ENCODE assay signal across 19 cellular contexts in the genomic region with DNA sequence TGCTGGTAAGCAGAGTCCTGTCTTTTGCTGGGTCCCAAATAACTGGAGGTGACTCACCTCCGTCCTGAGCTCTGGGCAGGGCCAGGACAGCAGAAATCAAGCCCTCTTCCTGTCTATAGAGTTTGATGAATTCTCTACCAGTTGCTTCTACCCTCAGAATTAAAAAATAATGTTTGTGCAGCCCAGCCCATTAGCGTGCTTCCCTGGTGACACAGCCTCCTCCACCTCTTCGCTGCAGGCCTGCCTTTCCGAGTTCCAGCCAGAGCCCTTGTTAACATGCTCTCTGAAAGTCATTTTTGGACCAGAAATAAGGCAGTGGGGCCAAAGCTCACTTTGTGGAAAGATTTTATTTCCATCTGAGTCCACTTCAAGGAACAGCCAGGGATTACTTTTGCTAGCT.
DNase-seq lines count a peak whose midpoint lies in the region; TF ChIP-seq lines count a peak whose summit lies in the region.
"Had no signal": no experiment of that assay in that cellular context is flagged by ENCODE, and none has a peak within 500 bp of the region (broad histone marks: within the 10 kb centered on the region; RNA-seq: fewer than 3 reads in every experiment).

No MANE protein-coding gene starts in this region.

- H3K4me3 Mint-ChIP-seq in MCF 10A (ENCODE audit: unreplicated experiment), result no peak overlapping the region
- H3K4me3 Mint-ChIP-seq: activated CD8-positive, alpha-beta memory T cell treated with anti-CD3 and anti-CD28 coated beads, Interleukin-2, amount 10 ng/mL, durations not matched to agents 7 days and 5 days; activated T-helper 17 cell treated with anti-CD3 and anti-CD28 coated beads, Interleukin-2, amount 50 U/mL, for 72 hours; IgD-negative memory B cell; type B pancreatic cell had no signal

- TF ChIP-seq CTCF in BJ (IDR thresholded peaks at IDR 0.05; ENCODE audit: insufficient read depth, low read depth, low read length), result no peak
- TF ChIP-seq CTCF in MCF 10A (IDR thresholded peaks at IDR 0.05; ENCODE audit: unreplicated experiment), result no peak

- H3K4me3 ChIP-seq in BJ (ENCODE audit: low read depth, low read length), result no peak overlapping the region
- H3K4me3 ChIP-seq: BLaER1 treated with 17β-estradiol and CSF1 and Interleukin-3, amounts not matched to agents 10 nM and 100 nM; sigmoid colon had no signal

- CTCF ChIA-PET in BJ (lab: Yijun Ruan, JAX), result interaction anchor here (1.0 to 1.8 kb wide), 3 partner anchors 9 to 11 kb away, joined by 4 to 6 read pairs (median 4); no protein-coding TSS in a partner anchor
- CTCF ChIA-PET in MCF 10A (lab: Yijun Ruan, JAX), result interaction anchor here (0.6 kb wide), 1 partner anchor 1560 kb away, joined by 3 read pairs; no protein-coding TSS in a partner anchor

- no peaks in the 10 kb centered on the region for H3K36me3 Mint-ChIP-seq in MCF 10A (ENCODE audit: insufficient read depth, unreplicated experiment)
- H3K36me3 Mint-ChIP-seq: activated CD8-positive, alpha-beta memory T cell treated with anti-CD3 and anti-CD28 coated beads, Interleukin-2, amount 10 ng/mL, durations not matched to agents 7 days and 5 days; IgD-negative memory B cell; type B pancreatic cell had no signal

- H3K27me3 ChIP-seq in BJ (ENCODE audit: control insufficient read depth, insufficient read depth, low read length), result no peaks in the 10 kb centered on the region
- H3K27me3 ChIP-seq: BLaER1 treated with 17β-estradiol and CSF1 and Interleukin-3, amounts not matched to agents 10 nM and 100 nM; sigmoid colon had no signal

- POLR2A ChIA-PET in BJ (lab: Charles Lee) (no interaction called here), MCF 10A (lab: Yijun Ruan, JAX) (interaction anchor here (0.7 to 1.0 kb wide), 2 partner anchors 11 to 12 kb away, joined by 3 to 4 read pairs; no protein-coding TSS in a partner anchor)

- intact Hi-C loops in MCF 10A (cut with micrococcal nuclease), result no loop called here

- H3K27me3 Mint-ChIP-seq in MCF 10A (ENCODE audit: insufficient read depth, unreplicated experiment), result no peaks in the 10 kb centered on the region
- H3K27me3 Mint-ChIP-seq: activated CD8-positive, alpha-beta memory T cell treated with anti-CD3 and anti-CD28 coated beads, Interleukin-2, amount 10 ng/mL, durations not matched to agents 7 days and 5 days; activated T-helper 17 cell treated with anti-CD3 and anti-CD28 coated beads, Interleukin-2, amount 50 U/mL, for 72 hours had no signal

- H3K9me3 Mint-ChIP-seq in MCF 10A (ENCODE audit: unreplicated experiment), result peaks cover 11% of the 10 kb centered on the region
- H3K9me3 Mint-ChIP-seq: type B pancreatic cell had no signal

- H3K27ac Mint-ChIP-seq in MCF 10A (ENCODE audit: low read depth, unreplicated experiment), result no peak overlapping the region
- H3K27ac Mint-ChIP-seq: activated CD8-positive, alpha-beta memory T cell treated with anti-CD3 and anti-CD28 coated beads, Interleukin-2, amount 10 ng/mL, durations not matched to agents 7 days and 5 days; activated T-helper 17 cell treated with anti-CD3 and anti-CD28 coated beads, Interleukin-2, amount 50 U/mL, for 72 hours; IgD-negative memory B cell; type B pancreatic cell had no signal

- no TSS peak for BruUV-seq in MCF 10A (replicated peaks; lab: Mats Ljungman, UMichigan)

- no peaks in the 10 kb centered on the region for H3K4me1 Mint-ChIP-seq in MCF 10A (ENCODE audit: insufficient read depth, unreplicated experiment)
- H3K4me1 Mint-ChIP-seq: activated CD8-positive, alpha-beta memory T cell treated with anti-CD3 and anti-CD28 coated beads, Interleukin-2, amount 10 ng/mL, durations not matched to agents 7 days and 5 days; activated T-helper 17 cell treated with anti-CD3 and anti-CD28 coated beads, Interleukin-2, amount 50 U/mL, for 72 hours; IgD-negative memory B cell had no signal

- peak; percentile 55 for DNase-seq in BJ (ENCODE audit: low read depth)
- DNase-seq in HT1080 (ENCODE audit: low read depth), result peak; percentile 77
- DNase-seq in cerebellum (ENCODE audit: low spot score), result peak; percentile 4
- peak; percentile 10 for DNase-seq in pons (ENCODE audit: low spot score)
- DNase-seq in MCF 10A (ENCODE audit: unreplicated experiment), result no peak
- no peak for DNase-seq in NCI-H2171 (lab: John Stamatoyannopoulos, UW)
- DNase-seq in activated naive CD4-positive, alpha-beta T cell treated with anti-CD3 and anti-CD28 coated beads, Interleukin-2, amount 50 U/mL, for 16 hours, result no peak
- DNase-seq in DMS 273 treated with DMSO at 0.1 percent for 48 hours (lab: John Stamatoyannopoulos, UW), result no peak
- DNase-seq: activated CD4-positive, alpha-beta T cell treated with anti-CD3 and anti-CD28 coated beads for 4 hours; activated CD8-positive, alpha-beta memory T cell treated with anti-CD3 and anti-CD28 coated beads, Interleukin-2, amount 10 ng/mL, durations not matched to agents 7 days and 5 days; erythroblast; NCI-H187 treated with DMSO at 0.1 percent for 48 hours; NK-92 treated with Interleukin-12 subunit alpha and Interleukin-12 subunit beta, amount 100 ng/mL, for 24 hours; sigmoid colon; stimulated activated naive CD4-positive, alpha-beta T cell treated with Interleukin-2 at 50 U/mL for 16 hours had no signal

- H3K36me3 ChIP-seq in BJ (ENCODE audit: control insufficient read depth, insufficient read depth, low read length), result no peaks in the 10 kb centered on the region
- H3K36me3 ChIP-seq: BLaER1 treated with 17β-estradiol and CSF1 and Interleukin-3, amounts not matched to agents 10 nM and 100 nM; sigmoid colon had no signal

Comparison
In these comparisons a context has a peak if more than half of its experiments do, and no peak if none do; other contexts are left out.
1. DNase-seq: peak in BJ (single experiment), HT1080 (single experiment), cerebellum (single experiment) and pons (single experiment); none in MCF 10A (single experiment), NCI-H2171 (single experiment), activated naive CD4-positive, alpha-beta T cell treated with anti-CD3 and anti-CD28 coated beads, Interleukin-2, amount 50 U/mL, for 16 hours (single experiment) and DMS 273 treated with DMSO at 0.1 percent for 48 hours (single experiment).